In the genomic region with DNA sequence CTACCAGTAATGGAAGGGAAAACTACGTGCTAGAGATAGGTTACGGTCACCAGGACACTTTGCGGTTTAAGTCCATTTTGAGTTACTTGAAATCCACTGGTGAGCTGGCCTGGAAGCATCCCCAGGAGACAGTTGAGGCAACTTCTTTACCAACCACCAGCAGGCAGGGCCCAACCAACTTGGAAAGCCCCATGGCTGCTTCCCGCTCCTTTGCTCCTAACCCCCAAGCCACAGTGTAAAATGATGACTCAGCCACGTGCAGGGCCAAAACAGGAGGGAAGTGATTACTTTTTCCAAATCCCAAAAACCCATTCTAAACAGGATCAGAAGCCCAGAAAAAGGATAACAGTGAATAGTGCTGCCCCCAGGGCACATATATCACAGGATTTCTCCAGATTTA, we compare ENCODE assay signal across 2 cellular contexts.
TF ChIP-seq lines count a peak whose summit lies in the region.

No MANE protein-coding gene starts in this region.

TF ChIP-seq in IMR-90, 13 proteins besides CTCF, POLR2A, EP300 and RAD21:
- no peak for TF ChIP-seq NFE2L2 (IDR thresholded peaks at IDR 0.05; ENCODE audit: low read depth, low read length)
- no peak for TF ChIP-seq CHD1 (IDR thresholded peaks at IDR 0.05; ENCODE audit: low read depth, low read length)
- peak; percentile 37; the same call in 1 of the 2 replicates for TF ChIP-seq MAFK (IDR thresholded peaks at IDR 0.05; ENCODE audit: low read depth, low read length)
- TF ChIP-seq MAZ (IDR thresholded peaks at IDR 0.05; ENCODE audit: borderline replicate concordance, low read depth, low read length): no peak
- 0 out of 2 replicates have a peak, but pooled peaks have one; percentile 42 for TF ChIP-seq BHLHE40 (IDR thresholded peaks at IDR 0.05; ENCODE audit: low read depth, low read length)
- no peak for TF ChIP-seq MXI1 (IDR thresholded peaks at IDR 0.05; ENCODE audit: borderline replicate concordance, low read depth, low read length)

TF ChIP-seq in GM12878, 131 proteins besides CTCF, POLR2A, EP300 and RAD21:
- TF ChIP-seq, protein P1, sequence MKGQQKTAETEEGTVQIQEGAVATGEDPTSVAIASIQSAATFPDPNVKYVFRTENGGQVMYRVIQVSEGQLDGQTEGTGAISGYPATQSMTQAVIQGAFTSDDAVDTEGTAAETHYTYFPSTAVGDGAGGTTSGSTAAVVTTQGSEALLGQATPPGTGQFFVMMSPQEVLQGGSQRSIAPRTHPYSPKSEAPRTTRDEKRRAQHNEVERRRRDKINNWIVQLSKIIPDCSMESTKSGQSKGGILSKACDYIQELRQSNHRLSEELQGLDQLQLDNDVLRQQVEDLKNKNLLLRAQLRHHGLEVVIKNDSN (IDR thresholded peaks at IDR 0.05; ENCODE audit: borderline replicate concordance, extremely low read length, insufficient read depth, low read depth, low read length): no peak
- no peak for TF ChIP-seq NRF1 (conservative IDR thresholded peaks at IDR 0.05; ENCODE audit: low read depth, low read length)
- TF ChIP-seq POLR2AphosphoS2 (IDR thresholded peaks at IDR 0.05; ENCODE audit: low read depth, low read length): no peak
- TF ChIP-seq, protein P2, sequence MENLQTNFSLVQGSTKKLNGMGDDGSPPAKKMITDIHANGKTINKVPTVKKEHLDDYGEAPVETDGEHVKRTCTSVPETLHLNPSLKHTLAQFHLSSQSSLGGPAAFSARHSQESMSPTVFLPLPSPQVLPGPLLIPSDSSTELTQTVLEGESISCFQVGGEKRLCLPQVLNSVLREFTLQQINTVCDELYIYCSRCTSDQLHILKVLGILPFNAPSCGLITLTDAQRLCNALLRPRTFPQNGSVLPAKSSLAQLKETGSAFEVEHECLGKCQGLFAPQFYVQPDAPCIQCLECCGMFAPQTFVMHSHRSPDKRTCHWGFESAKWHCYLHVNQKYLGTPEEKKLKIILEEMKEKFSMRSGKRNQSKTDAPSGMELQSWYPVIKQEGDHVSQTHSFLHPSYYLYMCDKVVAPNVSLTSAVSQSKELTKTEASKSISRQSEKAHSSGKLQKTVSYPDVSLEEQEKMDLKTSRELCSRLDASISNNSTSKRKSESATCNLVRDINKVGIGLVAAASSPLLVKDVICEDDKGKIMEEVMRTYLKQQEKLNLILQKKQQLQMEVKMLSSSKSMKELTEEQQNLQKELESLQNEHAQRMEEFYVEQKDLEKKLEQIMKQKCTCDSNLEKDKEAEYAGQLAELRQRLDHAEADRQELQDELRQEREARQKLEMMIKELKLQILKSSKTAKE (IDR thresholded peaks at IDR 0.05; ENCODE audit: low read depth, poor library complexity, severe bottlenecking): no peak
- no peak for TF ChIP-seq RCOR1 (conservative IDR thresholded peaks at IDR 0.05; ENCODE audit: low read depth, low read length)
- TF ChIP-seq CBX5 (IDR thresholded peaks at IDR 0.05; ENCODE audit: low read depth): no peak
- TF ChIP-seq IKZF1 (conservative IDR thresholded peaks at IDR 0.05): peak; percentile 79
- TF ChIP-seq, protein P3, sequence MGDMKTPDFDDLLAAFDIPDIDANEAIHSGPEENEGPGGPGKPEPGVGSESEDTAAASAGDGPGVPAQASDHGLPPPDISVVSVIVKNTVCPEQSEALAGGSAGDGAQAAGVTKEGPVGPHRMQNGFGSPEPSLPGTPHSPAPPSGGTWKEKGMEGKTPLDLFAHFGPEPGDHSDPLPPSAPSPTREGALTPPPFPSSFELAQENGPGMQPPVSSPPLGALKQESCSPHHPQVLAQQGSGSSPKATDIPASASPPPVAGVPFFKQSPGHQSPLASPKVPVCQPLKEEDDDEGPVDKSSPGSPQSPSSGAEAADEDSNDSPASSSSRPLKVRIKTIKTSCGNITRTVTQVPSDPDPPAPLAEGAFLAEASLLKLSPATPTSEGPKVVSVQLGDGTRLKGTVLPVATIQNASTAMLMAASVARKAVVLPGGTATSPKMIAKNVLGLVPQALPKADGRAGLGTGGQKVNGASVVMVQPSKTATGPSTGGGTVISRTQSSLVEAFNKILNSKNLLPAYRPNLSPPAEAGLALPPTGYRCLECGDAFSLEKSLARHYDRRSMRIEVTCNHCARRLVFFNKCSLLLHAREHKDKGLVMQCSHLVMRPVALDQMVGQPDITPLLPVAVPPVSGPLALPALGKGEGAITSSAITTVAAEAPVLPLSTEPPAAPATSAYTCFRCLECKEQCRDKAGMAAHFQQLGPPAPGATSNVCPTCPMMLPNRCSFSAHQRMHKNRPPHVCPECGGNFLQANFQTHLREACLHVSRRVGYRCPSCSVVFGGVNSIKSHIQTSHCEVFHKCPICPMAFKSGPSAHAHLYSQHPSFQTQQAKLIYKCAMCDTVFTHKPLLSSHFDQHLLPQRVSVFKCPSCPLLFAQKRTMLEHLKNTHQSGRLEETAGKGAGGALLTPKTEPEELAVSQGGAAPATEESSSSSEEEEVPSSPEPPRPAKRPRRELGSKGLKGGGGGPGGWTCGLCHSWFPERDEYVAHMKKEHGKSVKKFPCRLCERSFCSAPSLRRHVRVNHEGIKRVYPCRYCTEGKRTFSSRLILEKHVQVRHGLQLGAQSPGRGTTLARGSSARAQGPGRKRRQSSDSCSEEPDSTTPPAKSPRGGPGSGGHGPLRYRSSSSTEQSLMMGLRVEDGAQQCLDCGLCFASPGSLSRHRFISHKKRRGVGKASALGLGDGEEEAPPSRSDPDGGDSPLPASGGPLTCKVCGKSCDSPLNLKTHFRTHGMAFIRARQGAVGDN (IDR thresholded peaks at IDR 0.05): 0 out of 2 replicates have a peak, but pooled peaks have one; percentile 25
- TF ChIP-seq MXI1 (IDR thresholded peaks at IDR 0.05; ENCODE audit: low read depth, low read length): no peak
- TF ChIP-seq, protein P4, sequence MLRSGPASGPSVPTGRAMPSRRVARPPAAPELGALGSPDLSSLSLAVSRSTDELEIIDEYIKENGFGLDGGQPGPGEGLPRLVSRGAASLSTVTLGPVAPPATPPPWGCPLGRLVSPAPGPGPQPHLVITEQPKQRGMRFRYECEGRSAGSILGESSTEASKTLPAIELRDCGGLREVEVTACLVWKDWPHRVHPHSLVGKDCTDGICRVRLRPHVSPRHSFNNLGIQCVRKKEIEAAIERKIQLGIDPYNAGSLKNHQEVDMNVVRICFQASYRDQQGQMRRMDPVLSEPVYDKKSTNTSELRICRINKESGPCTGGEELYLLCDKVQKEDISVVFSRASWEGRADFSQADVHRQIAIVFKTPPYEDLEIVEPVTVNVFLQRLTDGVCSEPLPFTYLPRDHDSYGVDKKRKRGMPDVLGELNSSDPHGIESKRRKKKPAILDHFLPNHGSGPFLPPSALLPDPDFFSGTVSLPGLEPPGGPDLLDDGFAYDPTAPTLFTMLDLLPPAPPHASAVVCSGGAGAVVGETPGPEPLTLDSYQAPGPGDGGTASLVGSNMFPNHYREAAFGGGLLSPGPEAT (IDR thresholded peaks at IDR 0.05; ENCODE audit: low read depth): peak; percentile 51; the same call in 1 of the 2 replicates
- TF ChIP-seq EED (IDR thresholded peaks at IDR 0.05; ENCODE audit: low read depth): 0 out of 2 replicates have a peak, but pooled peaks have one; percentile 34
- TF ChIP-seq DPF2 (IDR thresholded peaks at IDR 0.05): 0 out of 2 replicates have a peak, but pooled peaks have one; percentile 25
- TF ChIP-seq BHLHE40 (IDR thresholded peaks at IDR 0.05; ENCODE audit: borderline replicate concordance in 1 of 2, low read depth in 2 of 2, low read length in 1 of 2): peak; percentile 71 to 83
- TF ChIP-seq PAX5 (IDR thresholded peaks at IDR 0.05; ENCODE audit: borderline replicate concordance, low read depth, low read length): no peak
- TF ChIP-seq RUNX3 (IDR thresholded peaks at IDR 0.05; ENCODE audit: low read length): peak; percentile 65
- no peak for TF ChIP-seq HDAC6 (IDR thresholded peaks at IDR 0.05; ENCODE audit: unreplicated experiment)
- TF ChIP-seq, protein P5, sequence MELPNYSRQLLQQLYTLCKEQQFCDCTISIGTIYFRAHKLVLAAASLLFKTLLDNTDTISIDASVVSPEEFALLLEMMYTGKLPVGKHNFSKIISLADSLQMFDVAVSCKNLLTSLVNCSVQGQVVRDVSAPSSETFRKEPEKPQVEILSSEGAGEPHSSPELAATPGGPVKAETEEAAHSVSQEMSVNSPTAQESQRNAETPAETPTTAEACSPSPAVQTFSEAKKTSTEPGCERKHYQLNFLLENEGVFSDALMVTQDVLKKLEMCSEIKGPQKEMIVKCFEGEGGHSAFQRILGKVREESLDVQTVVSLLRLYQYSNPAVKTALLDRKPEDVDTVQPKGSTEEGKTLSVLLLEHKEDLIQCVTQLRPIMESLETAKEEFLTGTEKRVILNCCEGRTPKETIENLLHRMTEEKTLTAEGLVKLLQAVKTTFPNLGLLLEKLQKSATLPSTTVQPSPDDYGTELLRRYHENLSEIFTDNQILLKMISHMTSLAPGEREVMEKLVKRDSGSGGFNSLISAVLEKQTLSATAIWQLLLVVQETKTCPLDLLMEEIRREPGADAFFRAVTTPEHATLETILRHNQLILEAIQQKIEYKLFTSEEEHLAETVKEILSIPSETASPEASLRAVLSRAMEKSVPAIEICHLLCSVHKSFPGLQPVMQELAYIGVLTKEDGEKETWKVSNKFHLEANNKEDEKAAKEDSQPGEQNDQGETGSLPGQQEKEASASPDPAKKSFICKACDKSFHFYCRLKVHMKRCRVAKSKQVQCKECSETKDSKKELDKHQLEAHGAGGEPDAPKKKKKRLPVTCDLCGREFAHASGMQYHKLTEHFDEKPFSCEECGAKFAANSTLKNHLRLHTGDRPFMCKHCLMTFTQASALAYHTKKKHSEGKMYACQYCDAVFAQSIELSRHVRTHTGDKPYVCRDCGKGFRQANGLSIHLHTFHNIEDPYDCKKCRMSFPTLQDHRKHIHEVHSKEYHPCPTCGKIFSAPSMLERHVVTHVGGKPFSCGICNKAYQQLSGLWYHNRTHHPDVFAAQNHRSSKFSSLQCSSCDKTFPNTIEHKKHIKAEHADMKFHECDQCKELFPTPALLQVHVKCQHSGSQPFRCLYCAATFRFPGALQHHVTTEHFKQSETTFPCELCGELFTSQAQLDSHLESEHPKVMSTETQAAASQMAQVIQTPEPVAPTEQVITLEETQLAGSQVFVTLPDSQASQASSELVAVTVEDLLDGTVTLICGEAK (IDR thresholded peaks at IDR 0.05; ENCODE audit: borderline replicate concordance): no peak
- TF ChIP-seq SREBF1 (IDR thresholded peaks at IDR 0.05; ENCODE audit: low read length): no peak
- no peak for TF ChIP-seq FOXK2 (IDR thresholded peaks at IDR 0.05)
- TF ChIP-seq EZH2 (IDR thresholded peaks at IDR 0.05; ENCODE audit: borderline replicate concordance, control insufficient read depth, low read depth, low read length): no peak
- no peak for TF ChIP-seq SMARCA5 (IDR thresholded peaks at IDR 0.05)
- peak; percentile 58 to 62 for TF ChIP-seq IKZF2 (IDR thresholded peaks at IDR 0.05)
- TF ChIP-seq, protein P6, sequence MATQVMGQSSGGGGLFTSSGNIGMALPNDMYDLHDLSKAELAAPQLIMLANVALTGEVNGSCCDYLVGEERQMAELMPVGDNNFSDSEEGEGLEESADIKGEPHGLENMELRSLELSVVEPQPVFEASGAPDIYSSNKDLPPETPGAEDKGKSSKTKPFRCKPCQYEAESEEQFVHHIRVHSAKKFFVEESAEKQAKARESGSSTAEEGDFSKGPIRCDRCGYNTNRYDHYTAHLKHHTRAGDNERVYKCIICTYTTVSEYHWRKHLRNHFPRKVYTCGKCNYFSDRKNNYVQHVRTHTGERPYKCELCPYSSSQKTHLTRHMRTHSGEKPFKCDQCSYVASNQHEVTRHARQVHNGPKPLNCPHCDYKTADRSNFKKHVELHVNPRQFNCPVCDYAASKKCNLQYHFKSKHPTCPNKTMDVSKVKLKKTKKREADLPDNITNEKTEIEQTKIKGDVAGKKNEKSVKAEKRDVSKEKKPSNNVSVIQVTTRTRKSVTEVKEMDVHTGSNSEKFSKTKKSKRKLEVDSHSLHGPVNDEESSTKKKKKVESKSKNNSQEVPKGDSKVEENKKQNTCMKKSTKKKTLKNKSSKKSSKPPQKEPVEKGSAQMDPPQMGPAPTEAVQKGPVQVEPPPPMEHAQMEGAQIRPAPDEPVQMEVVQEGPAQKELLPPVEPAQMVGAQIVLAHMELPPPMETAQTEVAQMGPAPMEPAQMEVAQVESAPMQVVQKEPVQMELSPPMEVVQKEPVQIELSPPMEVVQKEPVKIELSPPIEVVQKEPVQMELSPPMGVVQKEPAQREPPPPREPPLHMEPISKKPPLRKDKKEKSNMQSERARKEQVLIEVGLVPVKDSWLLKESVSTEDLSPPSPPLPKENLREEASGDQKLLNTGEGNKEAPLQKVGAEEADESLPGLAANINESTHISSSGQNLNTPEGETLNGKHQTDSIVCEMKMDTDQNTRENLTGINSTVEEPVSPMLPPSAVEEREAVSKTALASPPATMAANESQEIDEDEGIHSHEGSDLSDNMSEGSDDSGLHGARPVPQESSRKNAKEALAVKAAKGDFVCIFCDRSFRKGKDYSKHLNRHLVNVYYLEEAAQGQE (IDR thresholded peaks at IDR 0.05; ENCODE audit: low read depth, low read length): no peak
- TF ChIP-seq, protein P7, sequence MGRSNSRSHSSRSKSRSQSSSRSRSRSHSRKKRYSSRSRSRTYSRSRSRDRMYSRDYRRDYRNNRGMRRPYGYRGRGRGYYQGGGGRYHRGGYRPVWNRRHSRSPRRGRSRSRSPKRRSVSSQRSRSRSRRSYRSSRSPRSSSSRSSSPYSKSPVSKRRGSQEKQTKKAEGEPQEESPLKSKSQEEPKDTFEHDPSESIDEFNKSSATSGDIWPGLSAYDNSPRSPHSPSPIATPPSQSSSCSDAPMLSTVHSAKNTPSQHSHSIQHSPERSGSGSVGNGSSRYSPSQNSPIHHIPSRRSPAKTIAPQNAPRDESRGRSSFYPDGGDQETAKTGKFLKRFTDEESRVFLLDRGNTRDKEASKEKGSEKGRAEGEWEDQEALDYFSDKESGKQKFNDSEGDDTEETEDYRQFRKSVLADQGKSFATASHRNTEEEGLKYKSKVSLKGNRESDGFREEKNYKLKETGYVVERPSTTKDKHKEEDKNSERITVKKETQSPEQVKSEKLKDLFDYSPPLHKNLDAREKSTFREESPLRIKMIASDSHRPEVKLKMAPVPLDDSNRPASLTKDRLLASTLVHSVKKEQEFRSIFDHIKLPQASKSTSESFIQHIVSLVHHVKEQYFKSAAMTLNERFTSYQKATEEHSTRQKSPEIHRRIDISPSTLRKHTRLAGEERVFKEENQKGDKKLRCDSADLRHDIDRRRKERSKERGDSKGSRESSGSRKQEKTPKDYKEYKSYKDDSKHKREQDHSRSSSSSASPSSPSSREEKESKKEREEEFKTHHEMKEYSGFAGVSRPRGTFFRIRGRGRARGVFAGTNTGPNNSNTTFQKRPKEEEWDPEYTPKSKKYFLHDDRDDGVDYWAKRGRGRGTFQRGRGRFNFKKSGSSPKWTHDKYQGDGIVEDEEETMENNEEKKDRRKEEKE (IDR thresholded peaks at IDR 0.05): no peak
- TF ChIP-seq ASH2L (IDR thresholded peaks at IDR 0.05; ENCODE audit: borderline replicate concordance, low read depth): no peak
- no peak for TF ChIP-seq CBX3 (IDR thresholded peaks at IDR 0.05; ENCODE audit: borderline replicate concordance, low read depth)
- TF ChIP-seq CHD4 (IDR thresholded peaks at IDR 0.05): no peak
- TF ChIP-seq HCFC1 (IDR thresholded peaks at IDR 0.05; ENCODE audit: low read length): no peak
